Comparison of ENCODE assay signal across 18 cellular contexts in the genomic region with DNA sequence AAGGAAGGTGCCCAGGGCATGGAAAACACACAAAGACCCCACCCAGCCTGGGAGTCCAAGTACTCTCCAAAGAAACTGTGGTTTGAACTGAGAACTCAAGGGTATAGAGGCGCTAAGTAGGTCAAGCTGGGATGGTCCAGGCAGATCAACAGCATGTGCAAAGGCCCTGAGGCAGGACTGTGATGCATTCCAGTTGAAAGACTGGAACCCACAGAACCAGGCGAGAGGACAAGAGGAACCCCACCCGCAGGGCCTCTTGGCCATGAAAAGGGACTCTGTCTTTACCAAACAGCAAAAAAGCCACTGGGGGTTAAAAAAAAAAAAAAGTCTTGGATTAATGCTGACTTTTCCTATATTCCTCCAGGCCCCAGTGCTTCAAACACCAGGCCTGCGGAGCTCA.
"Had no signal": no experiment of that assay in that cellular context is flagged by ENCODE, and none has a peak within 500 bp of the region (broad histone marks: within the 10 kb centered on the region; RNA-seq: fewer than 3 reads in every experiment).

No MANE protein-coding gene starts in this region.

- H3K9me3 ChIP-seq: esophagus muscularis mucosa, mucosa of descending colon, testis, uterus had no signal

- H3K27me3 ChIP-seq: testis, uterus had no signal

- H3K4me1 ChIP-seq: uterus had no signal

- H3K4me3 ChIP-seq: esophagus muscularis mucosa, mucosa of descending colon, testis, uterus had no signal

- H3K27ac ChIP-seq: testis had no signal

- H3K36me3 ChIP-seq: uterus had no signal

- DNase-seq: activated CD4-positive, alpha-beta T cell treated with anti-CD3 and anti-CD28 coated beads, Interleukin-2, amount 50 U/mL, for 48 hours; activated CD4-positive, CD25-positive, alpha-beta regulatory T cell treated with anti-CD3 and anti-CD28 coated beads, Interleukin-2, amount 50 U/mL, for 72 hours; activated CD8-positive, alpha-beta memory T cell treated with anti-CD3 and anti-CD28 coated beads, Interleukin-2, amount 10 ng/mL, durations not matched to agents 7 days and 5 days; activated gamma-delta T cell treated with Interleukin-2 at 50 U/mL for 16 hours; activated naive CD8-positive, alpha-beta T cell treated with anti-CD3 and anti-CD28 coated beads, Interleukin-2, amount 10 ng/mL, durations not matched to agents 7 days and 5 days; activated T-cell treated with anti-CD3 and anti-CD28 coated beads, Interleukin-2, amount 50 U/mL, for 48 hours; aorta; head of caudate nucleus; islet precursor cell; mucosa of descending colon; natural killer cell; stimulated activated CD4-positive, alpha-beta T cell treated with anti-CD3 and anti-CD28 coated beads, Interleukin-2, amount 100 ng/mL, for 48 hours; stimulated activated CD8-positive, alpha-beta memory T cell treated with anti-CD3 and anti-CD28 coated beads, Interleukin-4, amount 100 ng/mL, for 48 hours; T-helper 9 cell; testis; uterus had no signal

- ATAC-seq: activated CD8-positive, alpha-beta memory T cell treated with anti-CD3 and anti-CD28 coated beads, Interleukin-2, amount 10 ng/mL, durations not matched to agents 7 days and 5 days; mucosa of descending colon; natural killer cell; sciatic nerve had no signal
